In the genomic region with DNA sequence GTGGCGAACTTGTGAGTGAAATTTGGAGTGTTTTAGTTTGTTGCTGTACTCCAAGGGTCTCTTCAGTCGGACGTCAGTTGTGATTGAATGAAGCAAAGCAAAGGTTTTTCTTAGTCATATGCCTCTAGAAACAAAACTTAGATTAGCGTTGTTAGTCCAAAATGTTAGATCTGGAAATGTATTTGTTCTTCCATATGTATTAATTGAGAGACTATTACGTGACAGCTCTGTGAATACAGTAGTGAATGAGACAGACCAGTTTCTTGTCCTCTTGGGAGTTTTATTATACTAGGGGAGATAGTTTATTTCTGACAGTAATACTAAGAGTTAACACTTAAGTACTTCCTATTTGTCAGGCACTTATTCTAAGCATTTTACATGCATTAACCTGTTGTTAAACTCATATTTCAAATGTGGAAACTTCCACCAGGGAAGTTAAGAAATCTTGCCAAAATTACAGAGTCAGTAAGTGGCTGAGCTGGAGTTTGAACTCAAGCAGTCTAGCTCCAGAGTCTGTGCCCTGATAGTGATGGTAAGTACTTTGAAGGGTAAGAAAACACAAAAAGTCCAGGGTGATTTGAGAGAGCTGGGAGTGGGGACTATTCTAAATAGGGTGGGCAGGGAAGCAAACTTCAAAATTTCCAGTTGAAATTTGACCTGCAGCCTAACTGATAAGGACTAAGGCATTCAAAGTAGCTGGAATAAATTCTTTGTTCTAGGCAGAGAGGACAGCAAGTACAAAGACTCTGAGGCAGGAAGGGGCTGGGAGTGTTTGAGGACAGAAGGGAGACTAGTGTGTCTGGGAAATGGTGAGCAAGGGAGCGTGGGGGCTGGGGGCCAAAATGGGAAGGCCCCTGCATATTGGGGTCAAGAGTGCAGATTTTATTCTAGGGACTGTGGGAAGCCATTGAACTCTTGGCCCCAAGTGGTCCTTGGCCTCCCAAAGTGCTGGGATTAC, we compare ENCODE assay signal across 8 cellular contexts. TPM values are rescaled to one million over a fixed set of nuclear protein-coding genes. Genes with fewer than 3 reads are reported as not detected.
DNase-seq lines count a peak whose midpoint lies in the region; ATAC-seq, FAIRE-seq and TF ChIP-seq lines count a peak whose summit lies in the region.

No MANE protein-coding gene starts in this region.

- intact Hi-C loops in MCF 10A (cut with micrococcal nuclease) (no loop called here), mammary epithelial cell (cut with micrococcal nuclease) (no loop called here), mucosa of descending colon (cut with DNase I, micrococcal nuclease) (loop anchor here in 1 of 2 donors (10.0 kb wide), 1 partner anchor 76 kb away; no protein-coding TSS in a partner anchor), uterus (cut with DNase I; ENCODE audit: low total_unique reads) (no loop called here)

- H3K9me3 Mint-ChIP-seq in MCF 10A (ENCODE audit: unreplicated experiment), result no peaks in the 10 kb centered on the region

- H4K20me1 ChIP-seq in mammary epithelial cell (ENCODE audit: insufficient read depth, low read length) (no peaks in the 10 kb centered on the region), H1 (replicated peaks in 1 of 2; ENCODE audit: control insufficient read depth in 1 of 2, insufficient read depth in 2 of 2, low read length in 2 of 2) (peaks cover 0 to 5% of the 10 kb centered on the region in 2 experiments)

- H3K9me3 ChIP-seq in mammary epithelial cell (replicated peaks; ENCODE audit: insufficient read depth, low read length) (no peaks in the 10 kb centered on the region), H1 (ENCODE audit: insufficient read depth in 2 of 2, low read depth in 1 of 2, low read length in 1 of 2) (no peaks in the 10 kb centered on the region), mucosa of descending colon (no peaks in the 10 kb centered on the region), uterus (no peaks in the 10 kb centered on the region)

- H3K4me3 Mint-ChIP-seq in MCF 10A (ENCODE audit: unreplicated experiment), result no peak overlapping the region

- no peak overlapping the region for H2BK15ac ChIP-seq in H1 (ENCODE audit: low read length)

- H4K5ac ChIP-seq in H1 (ENCODE audit: insufficient read length, low read depth, low read length), result peak overlapping the region; percentile 6

- no peak overlapping the region for H3K4ac ChIP-seq in H1 (replicated peaks; ENCODE audit: insufficient read length, low read depth, low read length)

- H3K36me3 ChIP-seq in mammary epithelial cell (ENCODE audit: insufficient read depth, low read length) (no peaks in the 10 kb centered on the region), H1 (ENCODE audit: control insufficient read depth in 2 of 4, insufficient read depth in 4 of 4, low read length in 3 of 4) (no peaks in the 10 kb centered on the region), mucosa of descending colon (ENCODE audit: low read depth) (no peaks in the 10 kb centered on the region), uterus (no peaks in the 10 kb centered on the region)

- TF ChIP-seq RAD21 in H1 (IDR thresholded peaks at IDR 0.05 in 1 of 2, conservative IDR thresholded peaks at IDR 0.05 in 1 of 2; ENCODE audit: low read depth in 2 of 2, low read length in 2 of 2), result no peak

- no peak overlapping the region for H3K56ac ChIP-seq in H1 (replicated peaks; ENCODE audit: insufficient read length, low read depth, low read length)

- H2BK20ac ChIP-seq in H1 (ENCODE audit: low read length), result no peak overlapping the region

- H3K4me3 ChIP-seq in mammary epithelial cell (replicated peaks in 1 of 3; ENCODE audit: insufficient read depth in 1 of 3, low read depth in 2 of 3, low read length in 3 of 3) (no peak overlapping the region), H1 (ENCODE audit: extremely low read depth in 1 of 4, insufficient read depth in 2 of 4, low read depth in 3 of 4, low read length in 4 of 4) (no peak overlapping the region), mucosa of descending colon (no peak overlapping the region), uterus (no peak overlapping the region)

- H3K4me2 ChIP-seq in mammary epithelial cell (ENCODE audit: insufficient read depth, low read depth, low read length) (no peak overlapping the region), H1 (ENCODE audit: insufficient read depth in 1 of 2, low read depth in 2 of 2, low read length in 2 of 2) (peak overlapping the region in 1 of 2 experiments; percentile 55; a peak in 3 of 4 replicates)

- H3K79me2 ChIP-seq in mammary epithelial cell (ENCODE audit: insufficient read depth, low read length) (peaks cover 97% of the 10 kb centered on the region), H1 (ENCODE audit: control insufficient read depth in 1 of 2, insufficient read depth in 2 of 2, low read length in 2 of 2) (peaks cover 0 to 86% of the 10 kb centered on the region in 2 experiments; a peak in 3 of 4 replicates)

- ATAC-seq in mucosa of descending colon (peak; percentile 38), HG02884 (IDR thresholded peaks at IDR 0.05; ENCODE audit: unreplicated experiment) (no peak)

- no peak overlapping the region for H2AFZ ChIP-seq in mammary epithelial cell (ENCODE audit: low read depth, low read length)
- H2AFZ ChIP-seq in H1 (ENCODE audit: low read length), result no peak overlapping the region

- peak overlapping the region; percentile 21 for H3K27ac Mint-ChIP-seq in MCF 10A (ENCODE audit: low read depth, unreplicated experiment)

- no peak overlapping the region for H2AK5ac ChIP-seq in H1 (ENCODE audit: low read depth, low read length)

- H3K27ac ChIP-seq in mammary epithelial cell (ENCODE audit: insufficient read depth, low read depth, low read length) (no peak overlapping the region), H1 (ENCODE audit: low read depth, low read length) (no peak overlapping the region), uterus (peak overlapping the region; percentile 3 to 67)

- H3K9ac ChIP-seq in mammary epithelial cell (ENCODE audit: insufficient read depth, low read length) (no peak overlapping the region), H1 (replicated peaks in 1 of 4; ENCODE audit: extremely low read depth in 1 of 4, low read depth in 3 of 4, low read length in 3 of 4) (no peak overlapping the region)

- 80% methylated on average over 6 of the region's 6 CpGs for WGBS in mammary epithelial cell (ENCODE audit: low coverage, missing lambda C conversion rate)
- 70% methylated on average over 6 of the region's 6 CpGs; no CpG with 5 or more reads in 1 of the 2 experiments for WGBS in H1 (ENCODE audit: extremely low coverage in 1 of 2, insufficient coverage in 1 of 2, insufficient read length in 1 of 2, insufficient replicate concordance in 2 of 2, low coverage in 1 of 2, low lambda C conversion rate in 2 of 2, missing lambda C conversion rate in 1 of 2), 2 experiments

- H2BK12ac ChIP-seq in H1 (ENCODE audit: low read depth, low read length), result no peak overlapping the region

- H3K18ac ChIP-seq in H1 (ENCODE audit: extremely low read depth, low read length), result 0 out of 2 replicates have a peak overlapping the region, but pooled peaks have one; percentile 5

- POLR2A ChIA-PET in MCF 10A (lab: Yijun Ruan, JAX) (interaction anchor here (1.2 to 2.3 kb wide), 3 partner anchors 11 to 16 kb away, joined by 4 to 7 read pairs (median 6); no protein-coding TSS in a partner anchor), H1 (lab: Charles Lee; ENCODE audit: partially characterized antibody) (interaction anchor here (1.1 to 1.9 kb wide), 3 partner anchors 13 to 94 kb away, joined by 3 to 6 read pairs (median 4); no protein-coding TSS in a partner anchor)

- H3K4me1 Mint-ChIP-seq in MCF 10A (ENCODE audit: insufficient read depth, unreplicated experiment), result peaks cover 43% of the 10 kb centered on the region

- in situ Hi-C loops in mammary epithelial cell (cut with MboI; ENCODE audit: low sequenced_read_pairs in 2 of 2), result no loop called here

- no peak overlapping the region for H3K23ac ChIP-seq in H1 (ENCODE audit: insufficient read length)

- TF ChIP-seq CTCF in MCF 10A (IDR thresholded peaks at IDR 0.05; ENCODE audit: unreplicated experiment) (no peak), mammary epithelial cell (conservative IDR thresholded peaks at IDR 0.05 in 1 of 2, IDR thresholded peaks at IDR 0.05 in 1 of 2; ENCODE audit: extremely low read depth in 1 of 2, insufficient read depth in 1 of 2, low read depth in 1 of 2, low read length in 2 of 2) (no peak), H1 (IDR thresholded peaks at IDR 0.05; ENCODE audit: control extremely low read depth in 1 of 3, insufficient read depth in 1 of 3, low read depth in 1 of 3, low read length in 3 of 3) (no peak), mucosa of descending colon (IDR thresholded peaks at IDR 0.05) (no peak), uterus (IDR thresholded peaks at IDR 0.05) (no peak)

- H2BK5ac ChIP-seq in H1 (ENCODE audit: low read depth, low read length), result no peak overlapping the region

- TF ChIP-seq EP300 in H1 (IDR thresholded peaks at IDR 0.05; ENCODE audit: borderline replicate concordance in 1 of 2, low read depth in 2 of 2, low read length in 2 of 2), result no peak

- FAIRE-seq in H1 (lab: Jason Lieb, UNC), result no peak

- H3K14ac ChIP-seq in H1 (ENCODE audit: insufficient read length), result no peak overlapping the region

- H3K27me3 ChIP-seq in mammary epithelial cell (ENCODE audit: insufficient read depth, low read length), result no peaks in the 10 kb centered on the region
- no peaks in the 10 kb centered on the region for H3K27me3 ChIP-seq in H1 (replicated peaks in 1 of 4; ENCODE audit: control insufficient read depth in 3 of 4, extremely low read depth in 1 of 4, insufficient read depth in 3 of 4, low read length in 3 of 4)
- no peaks in the 10 kb centered on the region for H3K27me3 ChIP-seq in uterus

- no peak overlapping the region for H4K91ac ChIP-seq in H1 (replicated peaks; ENCODE audit: insufficient read length, low read length)

- DNase-seq in MCF 10A (ENCODE audit: unreplicated experiment) (no peak), mammary epithelial cell (no peak), H1 (ENCODE audit: low read depth in 1 of 2, low spot score in 2 of 2) (peak in 1 of 2 experiments; percentile 42), mucosa of descending colon (no peak), uterus (peak in 1 of 2 donors; percentile 46), NCI-H446 (lab: John Stamatoyannopoulos, UW) (no peak), DMS114 treated with DMSO at 0.1 percent for 48 hours (lab: John Stamatoyannopoulos, UW; ENCODE audit: unreplicated experiment) (no peak)

- H3K27me3 Mint-ChIP-seq in MCF 10A (ENCODE audit: insufficient read depth, unreplicated experiment), result no peaks in the 10 kb centered on the region

- BruUV-seq in MCF 10A (replicated peaks; lab: Mats Ljungman, UMichigan), result no TSS peak
- BruUV-seq in mammary epithelial cell (replicated peaks; lab: Mats Ljungman, UMichigan), result no TSS peak

- CTCF ChIA-PET in MCF 10A (lab: Yijun Ruan, JAX) (interaction anchor here (0.6 to 1.8 kb wide), 3 partner anchors 13 to 57 kb away, joined by 3 to 5 read pairs (median 4); no protein-coding TSS in a partner anchor), mammary epithelial cell (lab: Charles Lee; ENCODE audit: low non-redundant PET) (no interaction called here), H1 (lab: Charles Lee; ENCODE audit: partially characterized antibody) (interaction anchor here (1.1 to 3.8 kb wide), 7 partner anchors 11 to 97 kb away, joined by 3 to 19 read pairs (median 5); no protein-coding TSS in a partner anchor)

- H3K36me3 Mint-ChIP-seq in MCF 10A (ENCODE audit: insufficient read depth, unreplicated experiment), result peaks cover 5% of the 10 kb centered on the region

- dilution Hi-C loops in mammary epithelial cell (cut with HindIII; ENCODE audit: low sequenced_read_pairs), result no loop called here

- H3K79me1 ChIP-seq in H1 (ENCODE audit: low read depth, low read length), result peaks cover 3% of the 10 kb centered on the region; the same call in 1 of the 2 replicates

- no peak overlapping the region for H4K8ac ChIP-seq in H1 (ENCODE audit: extremely low read depth, insufficient read depth, low read length)

- H3K23me2 ChIP-seq in H1 (ENCODE audit: low read depth, low read length), result no peaks in the 10 kb centered on the region

- H3K4me1 ChIP-seq in mammary epithelial cell (ENCODE audit: insufficient read depth, low read length), result no peaks in the 10 kb centered on the region
- H3K4me1 ChIP-seq in H1 (replicated peaks in 1 of 4; ENCODE audit: control insufficient read depth in 3 of 4, insufficient read depth in 4 of 4, low read length in 3 of 4), result peaks cover 6 to 20% (median 8%) of the 10 kb centered on the region in 4 experiments; a peak in 5 of 7 replicates
- H3K4me1 ChIP-seq in mucosa of descending colon (ENCODE audit: low read depth), result peaks cover 73% of the 10 kb centered on the region
- H3K4me1 ChIP-seq in uterus, result peaks cover 22 to 25% of the 10 kb centered on the region in 2 donors

- H2BK120ac ChIP-seq in H1 (replicated peaks; ENCODE audit: low read depth, low read length), result no peak overlapping the region

- TF ChIP-seq POLR2A in H1 (IDR thresholded peaks at IDR 0.05; ENCODE audit: control extremely low read depth in 1 of 2, low read depth in 2 of 2, low read length in 2 of 2) (no peak), uterus (IDR thresholded peaks at IDR 0.05) (no peak)

RNA-seq across cellular contexts. Expression of a gene that starts 17.0 kb away (rescaled TPM):
- total RNA-seq in MCF 10A (2022) (131 and 161 TPM in 2 replicates), mammary epithelial cell (100 to 1,000 TPM; 112 to 167 TPM), mucosa of descending colon (100 to 1,000 TPM; 201 to 373 (median 261) TPM), uterus (100 to 1,000 TPM; 161 to 403 (median 225) TPM)
- polyA plus RNA-seq in mammary epithelial cell (94.4 TPM), H1 (2011; rRNA removed) (113 and 219 TPM in 2 replicates)
- polyA minus RNA-seq in mammary epithelial cell, result 232 TPM
- total RNA-seq in H1 (2021; fragmentation: NEBNext Ultra II Directional; extraction: Animal tissue kit (Norgen Biotek cat#: 25700)), result 132 and 143 TPM in 2 replicates
- polyA plus RNA-seq in H1 (2011; cell fraction: cytosol; rRNA removed), result 94.0 TPM
- 253 TPM for polyA plus RNA-seq in H1 (2011; cell fraction: nucleus; rRNA removed)
- 98.4 to 131 TPM (median 126 TPM) in 4 replicates for polyA plus RNA-seq in H1 (2012, experiment 1 of 2)
- polyA plus RNA-seq in H1 (2012, experiment 2 of 2), result 79.3 TPM
- polyA plus RNA-seq in H1 (2013, experiment 1 of 2), result 150 TPM
- polyA plus RNA-seq in H1 (2013, experiment 2 of 2), result 143 TPM
- polyA minus RNA-seq in H1 (2011; rRNA and poly(A)+ RNA removed), result 76.5 and 77.9 TPM in 2 replicates
- 51.5 TPM for polyA minus RNA-seq in H1 (2011; cell fraction: cytosol; rRNA and poly(A)+ RNA removed)
- 72.5 TPM for polyA minus RNA-seq in H1 (2011; cell fraction: nucleus; rRNA and poly(A)+ RNA removed)

Comparison
In these comparisons a context has a peak if more than half of its experiments do, and no peak if none do; other contexts are left out.
1. H3K27ac ChIP-seq: peak in uterus (2 of 2); none in mammary epithelial cell (single experiment) and H1 (single experiment).